In genomic region chr3:178076718-178077117, GRCh38 we compare ENCODE assay signal across 11 cellular contexts.
DNase-seq lines count a peak whose midpoint lies in the region; ATAC-seq and TF ChIP-seq lines count a peak whose summit lies in the region.
"Had no signal": no experiment of that assay in that cellular context is flagged by ENCODE, and none has a peak within 500 bp of the region (broad histone marks: within the 10 kb centered on the region; RNA-seq: fewer than 3 reads in every experiment).

No MANE protein-coding gene starts in this region.

- ATAC-seq in HG02970 (IDR thresholded peaks at IDR 0.05; ENCODE audit: low FRiP score, unreplicated experiment): peak; percentile 54

- H3K27ac Mint-ChIP-seq in CD14-positive monocyte (peak overlapping the region in 6 of 7 donors; percentile 31 to 82 (median 74)), type B pancreatic cell (no peak overlapping the region)
- H3K27ac Mint-ChIP-seq: T-helper 1 cell treated with Interleukin-12 subunit alpha and Interleukin-12 subunit beta and Interleukin-4 antibody, amounts not matched to agents 30 μg/mL and 1 μg/mL, for 36 hours had no signal

- H3K4me1 Mint-ChIP-seq in CD14-positive monocyte: peaks cover 12% of the 10 kb centered on the region
- peaks cover 42% of the 10 kb centered on the region for H3K4me1 Mint-ChIP-seq in type B pancreatic cell (ENCODE audit: unreplicated experiment)

- no peaks in the 10 kb centered on the region for H3K36me3 Mint-ChIP-seq in CD14-positive monocyte
- no peaks in the 10 kb centered on the region for H3K36me3 Mint-ChIP-seq in type B pancreatic cell

- H3K4me3 Mint-ChIP-seq in CD14-positive monocyte: peak overlapping the region in 1 of 2 donors; percentile 90
- H3K4me3 Mint-ChIP-seq in type B pancreatic cell: no peak overlapping the region
- H3K4me3 Mint-ChIP-seq: T-helper 1 cell treated with Interleukin-12 subunit alpha and Interleukin-12 subunit beta and Interleukin-4 antibody, amounts not matched to agents 30 μg/mL and 1 μg/mL, for 36 hours had no signal

- intact Hi-C loops in CD14-positive monocyte (cut with micrococcal nuclease): no loop called here

- DNase-seq in CD14-positive monocyte (ENCODE audit: low spot score) (no peak), SKM-1 (lab: John Stamatoyannopoulos, UW; ENCODE audit: unreplicated experiment) (peak; percentile 10), medulla oblongata (ENCODE audit: extremely low spot score) (peak; percentile 45), NCI-H2171 treated with DMSO at 0.1 percent for 48 hours (lab: John Stamatoyannopoulos, UW) (no peak), type B pancreatic cell (ENCODE audit: extremely low spot score, unreplicated experiment) (no peak)
- DNase-seq in effector CD4-positive, alpha-beta T cell: no peak
- no peak for DNase-seq in activated CD4-positive, alpha-beta T cell treated with anti-CD3 and anti-CD28 coated beads, Interleukin-2, amount 50 U/mL, for 1 hour
- DNase-seq: activated CD8-positive, alpha-beta memory T cell treated with anti-CD3 and anti-CD28 coated beads, Interleukin-2, amount 50 U/mL, for 4 hours; NCI-H526 treated with DMSO at 0.1 percent for 48 hours had no signal

- TF ChIP-seq CTCF in CD14-positive monocyte (IDR thresholded peaks at IDR 0.05) (no peak), type B pancreatic cell (conservative IDR thresholded peaks at IDR 0.05) (no peak)

- H3K9me3 Mint-ChIP-seq in CD14-positive monocyte: peaks cover 0 to under 1% (median 0%) of the 10 kb centered on the region in 7 donors
- no peaks in the 10 kb centered on the region for H3K9me3 Mint-ChIP-seq in type B pancreatic cell
- H3K9me3 Mint-ChIP-seq: T-helper 1 cell treated with Interleukin-12 subunit alpha and Interleukin-12 subunit beta and Interleukin-4 antibody, amounts not matched to agents 30 μg/mL and 1 μg/mL, for 36 hours had no signal

- peaks cover 0 to 2% (median 0%) of the 10 kb centered on the region in 3 donors for H3K27me3 Mint-ChIP-seq in CD14-positive monocyte (ENCODE audit: low read depth in 3 of 3)
- no peaks in the 10 kb centered on the region for H3K27me3 Mint-ChIP-seq in type B pancreatic cell

Comparison
In these comparisons a context has a peak if more than half of its experiments do, and no peak if none do; other contexts are left out.
1. DNase-seq: peak in SKM-1 (single experiment) and medulla oblongata (single experiment); none in CD14-positive monocyte (single experiment), NCI-H2171 treated with DMSO at 0.1 percent for 48 hours (single experiment), type B pancreatic cell (single experiment), effector CD4-positive, alpha-beta T cell (single experiment) and activated CD4-positive, alpha-beta T cell treated with anti-CD3 and anti-CD28 coated beads, Interleukin-2, amount 50 U/mL, for 1 hour (single experiment).